Comparison of ENCODE assay signal across 8 cellular contexts in the genomic region with DNA sequence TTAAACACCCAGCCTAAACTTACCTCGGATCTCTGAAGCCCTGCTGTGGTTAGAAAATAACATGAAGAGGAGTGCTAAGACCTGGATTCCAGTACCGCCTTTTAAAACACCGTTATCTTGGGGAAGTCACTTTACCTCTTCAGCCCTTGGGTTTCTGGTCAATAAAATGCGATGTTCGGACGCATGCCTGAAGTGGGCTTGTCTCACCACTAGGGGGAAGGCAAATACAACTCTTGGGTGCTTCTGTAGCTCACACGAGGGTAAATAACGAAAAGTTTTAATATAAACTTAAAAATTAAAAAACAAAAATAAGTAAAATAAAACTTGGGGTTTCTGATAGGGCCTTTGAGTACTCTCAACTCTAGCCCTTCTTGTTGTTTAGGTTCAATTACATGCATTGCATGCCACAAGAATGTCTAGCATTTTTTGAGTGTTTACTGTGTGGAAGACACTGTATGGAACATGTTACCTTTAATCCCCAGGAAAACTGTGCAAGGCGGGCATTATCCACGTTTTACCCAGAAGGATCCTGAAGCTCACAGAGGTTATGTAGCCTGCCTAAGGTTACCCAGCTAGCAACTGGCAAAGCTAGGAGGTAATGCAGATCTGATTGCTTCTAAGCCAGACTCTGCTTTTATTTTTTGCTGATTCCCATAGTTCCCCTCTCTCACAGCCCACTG.
DNase-seq lines count a peak whose midpoint lies in the region; ATAC-seq and TF ChIP-seq lines count a peak whose summit lies in the region.

No MANE protein-coding gene starts in this region.

- H3K27ac Mint-ChIP-seq in naive B cell = no peak overlapping the region

- ATAC-seq in GM19468 (IDR thresholded peaks at IDR 0.05; ENCODE audit: extremely low read depth, unreplicated experiment) = peak; percentile 83
- ATAC-seq in HG03558 (IDR thresholded peaks at IDR 0.05; ENCODE audit: extremely low read depth, unreplicated experiment) = peak; percentile 93
- ATAC-seq in naive B cell (ENCODE audit: low read depth in 2 of 2) = peak; percentile 73 to 84

- peaks cover 0 to 20% (median 15%) of the 10 kb centered on the region in 3 donors for H3K27me3 Mint-ChIP-seq in naive B cell

- DNase-seq in D341Med (ENCODE audit: low spot score) (peak; percentile 66), NOMO-1 treated with dmso at 0.1 percent for 144 hours (lab: John Stamatoyannopoulos, UW; ENCODE audit: unreplicated experiment) (peak; percentile 38), epithelial cell of esophagus (ENCODE audit: low read depth) (peak; percentile 72), naive B cell (peak; percentile 38)
- DNase-seq in activated CD8-positive, alpha-beta memory T cell treated with anti-CD3 and anti-CD28 coated beads, Interleukin-2, amount 50 U/mL, for 24 hours (ENCODE audit: extremely low read depth) = peak; percentile 15
- peak; percentile 36 for DNase-seq in stimulated activated naive CD4-positive, alpha-beta T cell treated with Interleukin-2 at 50 U/mL for 16 hours (lab: John Stamatoyannopoulos, UW)

- no peaks in the 10 kb centered on the region for H3K36me3 Mint-ChIP-seq in naive B cell

- H3K4me1 Mint-ChIP-seq in naive B cell = peaks cover 0 to 5% (median 2%) of the 10 kb centered on the region in 3 donors

- TF ChIP-seq CTCF in epithelial cell of esophagus (IDR thresholded peaks at IDR 0.05; ENCODE audit: insufficient read depth, low read depth, low read length, missing control alignments) = peak; percentile 92

- H3K4me3 Mint-ChIP-seq in naive B cell = no peak overlapping the region

- no peak overlapping the region for H3K4me3 ChIP-seq in epithelial cell of esophagus (ENCODE audit: low read length)

- H3K9me3 Mint-ChIP-seq in naive B cell = no peaks in the 10 kb centered on the region

Comparison
In these comparisons a context has a peak if more than half of its experiments do, and no peak if none do; other contexts are left out.
1. DNase-seq: peak in every context shown above with its lines; median percentile 72 in epithelial cell of esophagus; 66 in D341Med; 38 in NOMO-1 treated with dmso at 0.1 percent for 144 hours; 38 in naive B cell; 36 in stimulated activated naive CD4-positive, alpha-beta T cell treated with Interleukin-2 at 50 U/mL for 16 hours; 15 in activated CD8-positive, alpha-beta memory T cell treated with anti-CD3 and anti-CD28 coated beads, Interleukin-2, amount 50 U/mL, for 24 hours.